In the genomic region with DNA sequence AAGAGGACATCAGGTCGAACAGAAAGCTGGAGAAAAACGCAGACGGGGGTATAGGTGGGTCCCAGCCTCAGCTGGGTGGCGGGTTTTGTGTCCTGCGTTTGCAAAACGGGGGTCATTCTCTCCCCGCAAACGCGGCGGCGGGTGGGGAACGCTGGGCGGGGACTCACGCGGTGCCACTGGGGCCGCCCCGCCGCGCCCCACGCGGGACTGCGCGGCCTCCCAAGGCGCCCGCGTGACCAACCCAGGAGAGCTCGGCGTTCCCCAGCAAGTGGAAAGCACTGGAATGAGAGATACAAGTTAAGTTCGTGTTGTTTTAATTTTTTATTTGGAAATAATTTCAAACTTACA, we compare ENCODE assay signal across 12 cellular contexts. TPM values are rescaled to one million over a fixed set of nuclear protein-coding genes. Genes with fewer than 3 reads are reported as not detected.
DNase-seq lines count a peak whose midpoint lies in the region; ATAC-seq and TF ChIP-seq lines count a peak whose summit lies in the region.
"Had no signal": no experiment of that assay in that cellular context is flagged by ENCODE, and none has a peak within 500 bp of the region (broad histone marks: within the 10 kb centered on the region; RNA-seq: fewer than 3 reads in every experiment).

No MANE protein-coding gene starts in this region.

- no peak overlapping the region for H3K9ac ChIP-seq in endodermal cell (ENCODE audit: extremely low read depth, low read length, poor library complexity, severe bottlenecking)

- no peaks in the 10 kb centered on the region for H3K36me3 ChIP-seq in endodermal cell (ENCODE audit: control insufficient read depth, insufficient read depth, low read length)

- no peaks in the 10 kb centered on the region for H3K36me3 Mint-ChIP-seq in activated T-cell treated with anti-CD3 and anti-CD28 coated beads, Interleukin-2, amount 50 U/mL, for 72 hours (ENCODE audit: insufficient read depth in 2 of 2)
- H3K36me3 Mint-ChIP-seq in endodermal cell (ENCODE audit: low read depth) (no peaks in the 10 kb centered on the region), nephron progenitor cell (ENCODE audit: low read depth) (no peaks in the 10 kb centered on the region), type B pancreatic cell (no peaks in the 10 kb centered on the region)

- TF ChIP-seq CTCF in endodermal cell (conservative IDR thresholded peaks at IDR 0.05) (no peak), nephron progenitor cell (IDR thresholded peaks at IDR 0.05) (no peak), type B pancreatic cell (conservative IDR thresholded peaks at IDR 0.05) (no peak), GM13977 (IDR thresholded peaks at IDR 0.05; ENCODE audit: extremely low read depth, insufficient read depth, missing control alignments) (no peak)

- no peak for ATAC-seq in activated T-cell treated with anti-CD3 and anti-CD28 coated beads, Interleukin-2, amount 50 U/mL, for 72 hours (replicated peaks in 1 of 2)
- ATAC-seq: Panc1 had no signal

- in situ Hi-C loops in GM13977 (cut with MboI; ENCODE audit: low pct_unique_long_range_greater_than_20kb, low sequenced_read_pairs, unreplicated experiment) = no loop called here

- H3K27ac Mint-ChIP-seq in activated T-cell treated with anti-CD3 and anti-CD28 coated beads, Interleukin-2, amount 50 U/mL, for 72 hours = no peak overlapping the region
- H3K27ac Mint-ChIP-seq in endodermal cell (no peak overlapping the region), nephron progenitor cell (no peak overlapping the region), type B pancreatic cell (no peak overlapping the region)
- H3K27ac Mint-ChIP-seq: activated B cell treated with CpG ODN at 0.5 μM for 24 hours had no signal

- DNase-seq in activated T-cell treated with anti-CD3 and anti-CD28 coated beads, Interleukin-2, amount 50 U/mL, for 72 hours = no peak
- DNase-seq in activated T-cell treated with anti-CD3 and anti-CD28 coated beads for 4 hours (no peak), endodermal cell (no peak), nephron progenitor cell (peak; percentile 17), type B pancreatic cell (ENCODE audit: extremely low spot score, unreplicated experiment) (no peak), mucosa of gallbladder (ENCODE audit: low spot score) (no peak), GM13977 (ENCODE audit: low spot score) (no peak)
- no peak for DNase-seq in stimulated activated CD8-positive, alpha-beta memory T cell treated with anti-CD3 and anti-CD28 coated beads, Interleukin-4, amount 100 ng/mL, for 48 hours
- DNase-seq: activated B cell treated with CpG ODN at 0.5 μM for 24 hours, mesendoderm, NCI-H1694 treated with DMSO at 0.1 percent for 48 hours had no signal

- H3K27ac ChIP-seq in endodermal cell (ENCODE audit: low read depth, low read length) = no peak overlapping the region

- peaks cover 4% of the 10 kb centered on the region for H3K4me1 ChIP-seq in endodermal cell (ENCODE audit: control insufficient read depth, insufficient read depth, low read length)

- WGBS in endodermal cell (ENCODE audit: insufficient coverage in 1 of 2, insufficient read length in 1 of 2), 2 experiments = 45% methylated on average over 29 of the region's 29 CpGs; no CpG with 5 or more reads in 1 of the 2 experiments

- H3K27me3 Mint-ChIP-seq in activated T-cell treated with anti-CD3 and anti-CD28 coated beads, Interleukin-2, amount 50 U/mL, for 72 hours (ENCODE audit: low read depth) = peaks cover 24% of the 10 kb centered on the region
- H3K27me3 Mint-ChIP-seq in endodermal cell (ENCODE audit: insufficient read depth) (peaks cover 29% of the 10 kb centered on the region), nephron progenitor cell (ENCODE audit: low read depth, poor library complexity) (peaks cover 39% of the 10 kb centered on the region), type B pancreatic cell (peaks cover 46% of the 10 kb centered on the region)

- H3K9me3 ChIP-seq in endodermal cell (ENCODE audit: control insufficient read depth, low read length) = peaks cover 26% of the 10 kb centered on the region

- H3K4me3 ChIP-seq in endodermal cell (ENCODE audit: low read length) = no peak overlapping the region

- peaks cover 38% of the 10 kb centered on the region for H3K27me3 ChIP-seq in endodermal cell (ENCODE audit: control insufficient read depth, insufficient read depth, low read length, poor library complexity, severe bottlenecking)

- no peaks in the 10 kb centered on the region for H3K9me3 Mint-ChIP-seq in activated T-cell treated with anti-CD3 and anti-CD28 coated beads, Interleukin-2, amount 50 U/mL, for 72 hours
- H3K9me3 Mint-ChIP-seq in endodermal cell = no peaks in the 10 kb centered on the region
- H3K9me3 Mint-ChIP-seq in nephron progenitor cell = no peaks in the 10 kb centered on the region
- no peaks in the 10 kb centered on the region for H3K9me3 Mint-ChIP-seq in type B pancreatic cell
- H3K9me3 Mint-ChIP-seq: activated B cell treated with CpG ODN at 0.5 μM for 24 hours had no signal

- peaks cover 8% of the 10 kb centered on the region for H3K4me1 Mint-ChIP-seq in activated T-cell treated with anti-CD3 and anti-CD28 coated beads, Interleukin-2, amount 50 U/mL, for 72 hours (ENCODE audit: low read depth)
- H3K4me1 Mint-ChIP-seq in endodermal cell (peaks cover 32% of the 10 kb centered on the region), nephron progenitor cell (peaks cover 29% of the 10 kb centered on the region), type B pancreatic cell (ENCODE audit: unreplicated experiment) (no peaks in the 10 kb centered on the region)

- peak overlapping the region; percentile 69 to 77 for H3K4me3 Mint-ChIP-seq in activated T-cell treated with anti-CD3 and anti-CD28 coated beads, Interleukin-2, amount 50 U/mL, for 72 hours
- peak overlapping the region; percentile 60 for H3K4me3 Mint-ChIP-seq in endodermal cell
- H3K4me3 Mint-ChIP-seq in nephron progenitor cell = peak overlapping the region; percentile 72
- H3K4me3 Mint-ChIP-seq in type B pancreatic cell = peak overlapping the region; percentile 79
- H3K4me3 Mint-ChIP-seq: activated B cell treated with CpG ODN at 0.5 μM for 24 hours had no signal

RNA-seq across cellular contexts. Expression of gene VIPR2, which starts 0.9 kb away (rescaled TPM):
- total RNA-seq in activated T-cell treated with anti-CD3 and anti-CD28 coated beads, Interleukin-2, amount 50 U/mL, for 72 hours = 1 to 10 TPM in 1 of 2 donors, under 1 TPM in 1; 0.46 to 3.0 TPM
- total RNA-seq in endodermal cell = 1 to 10 TPM in 1 of 2 donors, under 1 TPM in 1; 0.64 to 1.8 TPM
- 0.57 TPM for polyA plus RNA-seq in endodermal cell (2013, experiment 1 of 2)
- polyA plus RNA-seq in endodermal cell (2013, experiment 2 of 2) = 0.41 TPM
- 0.12 and 0.31 TPM in 2 replicates for total RNA-seq in type B pancreatic cell (ENCODE audit: low replicate concordance)
- 7.3 TPM for total RNA-seq in mucosa of gallbladder
- total RNA-seq: activated B cell treated with CpG ODN at 0.5 μM for 24 hours had no signal
